Comparison of ENCODE assay signal across 8 cellular contexts in the genomic region with DNA sequence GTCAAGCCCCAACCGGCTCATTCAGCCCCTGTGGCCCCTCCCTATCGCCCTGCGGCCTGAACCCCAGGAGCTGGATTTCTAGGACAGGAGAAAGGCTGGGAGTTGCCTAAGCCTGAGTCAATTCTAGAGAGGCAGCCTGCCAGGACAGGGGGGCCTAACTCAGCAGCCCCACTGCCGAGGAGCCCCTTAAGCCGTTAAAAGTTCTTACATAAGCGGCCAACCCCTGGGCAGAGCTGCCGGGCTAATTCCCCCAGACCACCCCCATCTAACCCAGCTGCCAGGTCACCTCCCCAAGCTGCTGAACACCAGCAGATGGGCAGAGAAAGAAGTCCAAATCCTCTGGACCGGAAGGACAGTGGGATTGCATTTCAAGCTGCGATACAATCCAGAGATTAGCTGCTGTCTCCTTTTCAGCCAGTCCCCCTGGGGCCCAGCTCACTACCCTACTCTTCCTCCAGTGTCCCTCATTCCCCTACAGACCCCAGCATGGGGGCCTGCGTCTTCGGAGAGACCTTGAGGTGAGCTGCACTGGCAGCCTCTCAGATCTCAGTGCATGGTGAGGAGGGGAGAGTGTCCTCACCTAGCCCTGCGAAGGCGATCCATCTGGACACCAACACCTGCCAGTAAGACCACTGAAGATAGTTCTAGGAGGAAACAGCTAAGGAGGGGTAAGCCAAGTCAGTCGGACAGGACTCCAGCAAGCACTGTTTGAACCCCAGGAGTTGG. TPM values are rescaled to one million over a fixed set of nuclear protein-coding genes. Genes with fewer than 3 reads are reported as not detected.
DNase-seq lines count a peak whose midpoint lies in the region; ATAC-seq and TF ChIP-seq lines count a peak whose summit lies in the region.

No MANE protein-coding gene starts in this region.

- peaks cover 2% of the 10 kb centered on the region for H3K36me3 Mint-ChIP-seq in activated naive CD8-positive, alpha-beta T cell treated with anti-CD3 and anti-CD28 coated beads, Interleukin-2, amount 10 ng/mL, durations not matched to agents 7 days and 5 days

- no peaks in the 10 kb centered on the region for H3K9me3 ChIP-seq in thoracic aorta

- POLR2A ChIA-PET in activated naive CD8-positive, alpha-beta T cell treated with anti-CD3 and anti-CD28 coated beads, Interleukin-2, amount 10 ng/mL, durations not matched to agents 7 days and 5 days (lab: Charles Lee): interaction anchor here (1.8 kb wide), 1 partner anchor 16 kb away, joined by 6 read pairs; no protein-coding TSS in a partner anchor

- peak overlapping the region; percentile 18 for H2AFZ ChIP-seq in ACC112 (ENCODE audit: low read length, unreplicated experiment)

- H3K4me1 ChIP-seq in ACC112 (ENCODE audit: control insufficient read depth, insufficient read depth, low read length, unreplicated experiment): peaks cover 18% of the 10 kb centered on the region
- H3K4me1 ChIP-seq in thoracic aorta (ENCODE audit: control insufficient read depth in 1 of 2, low read depth in 2 of 2): peaks cover 26 to 38% of the 10 kb centered on the region in 2 donors

- no peak for TF ChIP-seq CTCF in kidney epithelial cell (IDR thresholded peaks at IDR 0.05; ENCODE audit: insufficient read depth, low read length, poor library complexity, severe bottlenecking)
- TF ChIP-seq CTCF in thoracic aorta (IDR thresholded peaks at IDR 0.05): no peak

- no peaks in the 10 kb centered on the region for H3K36me3 ChIP-seq in ACC112 (ENCODE audit: insufficient read depth, low read length)
- no peaks in the 10 kb centered on the region for H3K36me3 ChIP-seq in H7 (replicated peaks; ENCODE audit: control insufficient read depth, insufficient read depth, low read length)
- H3K36me3 ChIP-seq in kidney epithelial cell (ENCODE audit: control insufficient read depth, insufficient read depth, low read length): no peaks in the 10 kb centered on the region
- no peaks in the 10 kb centered on the region for H3K36me3 ChIP-seq in thoracic aorta

- H3K4me3 Mint-ChIP-seq in activated naive CD8-positive, alpha-beta T cell treated with anti-CD3 and anti-CD28 coated beads, Interleukin-2, amount 10 ng/mL, durations not matched to agents 7 days and 5 days: peak overlapping the region; percentile 87

- H3K4me3 ChIP-seq in ACC112 (ENCODE audit: low read depth, low read length): peak overlapping the region; percentile 87
- peak overlapping the region; percentile 67 for H3K4me3 ChIP-seq in H7 (ENCODE audit: insufficient read depth, low read depth, low read length)
- H3K4me3 ChIP-seq in kidney epithelial cell (ENCODE audit: low read depth, low read length): peak overlapping the region; percentile 70
- peak overlapping the region; percentile 87 for H3K4me3 ChIP-seq in thoracic aorta

- peak; percentile 78 for DNase-seq in H7
- DNase-seq in activated naive CD8-positive, alpha-beta T cell treated with anti-CD3 and anti-CD28 coated beads, Interleukin-2, amount 10 ng/mL, durations not matched to agents 7 days and 5 days: no peak
- DNase-seq in kidney epithelial cell (ENCODE audit: low read depth): no peak
- DNase-seq in thoracic aorta (ENCODE audit: low spot score): no peak
- DNase-seq in NCI-H2029 (lab: John Stamatoyannopoulos, UW): no peak
- DNase-seq in OCI-M1 (lab: John Stamatoyannopoulos, UW): no peak
- DNase-seq in globus pallidus (ENCODE audit: low spot score): no peak

- peaks cover 35% of the 10 kb centered on the region for H3K4me1 Mint-ChIP-seq in activated naive CD8-positive, alpha-beta T cell treated with anti-CD3 and anti-CD28 coated beads, Interleukin-2, amount 10 ng/mL, durations not matched to agents 7 days and 5 days

- peaks cover 24% of the 10 kb centered on the region for H3K27me3 Mint-ChIP-seq in activated naive CD8-positive, alpha-beta T cell treated with anti-CD3 and anti-CD28 coated beads, Interleukin-2, amount 10 ng/mL, durations not matched to agents 7 days and 5 days

- H3K27me3 ChIP-seq in ACC112 (ENCODE audit: insufficient read depth, low read length) (0 out of 2 replicates have a peak, but pooled peaks cover 3% of the 10 kb centered on the region), H7 (ENCODE audit: control insufficient read depth, insufficient read depth, low read length) (peaks cover 65% of the 10 kb centered on the region), kidney epithelial cell (ENCODE audit: control insufficient read depth, insufficient read depth, low read length) (no peaks in the 10 kb centered on the region), thoracic aorta (replicated peaks; ENCODE audit: insufficient read depth) (no peaks in the 10 kb centered on the region)

- H3K27ac ChIP-seq in ACC112 (ENCODE audit: low read depth, low read length) (no peak overlapping the region), thoracic aorta (peak overlapping the region; percentile 90 to 92)

- H3K9me3 Mint-ChIP-seq in activated naive CD8-positive, alpha-beta T cell treated with anti-CD3 and anti-CD28 coated beads, Interleukin-2, amount 10 ng/mL, durations not matched to agents 7 days and 5 days: peaks cover 2% of the 10 kb centered on the region

- H3K79me2 ChIP-seq in ACC112 (ENCODE audit: control insufficient read depth, insufficient read depth, low read length, unreplicated experiment): peaks cover 15% of the 10 kb centered on the region

- ATAC-seq in activated naive CD8-positive, alpha-beta T cell treated with anti-CD3 and anti-CD28 coated beads, Interleukin-2, amount 10 ng/mL, durations not matched to agents 7 days and 5 days (ENCODE audit: low read depth): no peak
- ATAC-seq in thoracic aorta (ENCODE audit: insufficient number of reproducible peaks, low FRiP score, low read depth): no peak

- peak overlapping the region; percentile 52 for H3K27ac Mint-ChIP-seq in activated naive CD8-positive, alpha-beta T cell treated with anti-CD3 and anti-CD28 coated beads, Interleukin-2, amount 10 ng/mL, durations not matched to agents 7 days and 5 days

RNA-seq across cellular contexts. Expression of gene IMPDH1, which starts 0.9 kb away (rescaled TPM):
- total RNA-seq in H7 (2014; rRNA removed; shearing (Covaris generic)): 27.2 and 45.7 TPM in 2 replicates
- 10 to 100 TPM; 59.0 to 64.4 TPM for total RNA-seq in activated naive CD8-positive, alpha-beta T cell treated with anti-CD3 and anti-CD28 coated beads, Interleukin-2, amount 10 ng/mL, durations not matched to agents 7 days and 5 days
- total RNA-seq in kidney epithelial cell (44.0 and 47.6 TPM in 2 replicates), thoracic aorta (10 to 100 TPM; 48.1 to 59.7 TPM)

RNA-seq across cellular contexts. Expression of gene HILPDA, which starts 46.8 kb away (rescaled TPM):
- total RNA-seq in H7 (2014; rRNA removed; shearing (Covaris generic)): 26.0 and 31.3 TPM in 2 replicates
- total RNA-seq in activated naive CD8-positive, alpha-beta T cell treated with anti-CD3 and anti-CD28 coated beads, Interleukin-2, amount 10 ng/mL, durations not matched to agents 7 days and 5 days: 10 to 100 TPM; 27.8 to 28.4 TPM
- total RNA-seq in kidney epithelial cell (13.6 and 15.6 TPM in 2 replicates), thoracic aorta (10 to 100 TPM in 1 of 2 donors, 1 to 10 TPM in 1; 9.3 to 19.8 TPM)

RNA-seq across cellular contexts. Expression of gene PRRT4, which starts 47.4 kb away (rescaled TPM):
- 0.14 and 0.67 TPM in 2 replicates for total RNA-seq in H7 (2014; rRNA removed; shearing (Covaris generic))
- under 1 TPM; 0.28 to 0.30 TPM for total RNA-seq in activated naive CD8-positive, alpha-beta T cell treated with anti-CD3 and anti-CD28 coated beads, Interleukin-2, amount 10 ng/mL, durations not matched to agents 7 days and 5 days
- total RNA-seq in kidney epithelial cell (0.07 TPM in 1 of 2 replicates, not detected in the other), thoracic aorta (1 to 10 TPM; 2.2 to 3.7 TPM)
